In the genomic region with DNA sequence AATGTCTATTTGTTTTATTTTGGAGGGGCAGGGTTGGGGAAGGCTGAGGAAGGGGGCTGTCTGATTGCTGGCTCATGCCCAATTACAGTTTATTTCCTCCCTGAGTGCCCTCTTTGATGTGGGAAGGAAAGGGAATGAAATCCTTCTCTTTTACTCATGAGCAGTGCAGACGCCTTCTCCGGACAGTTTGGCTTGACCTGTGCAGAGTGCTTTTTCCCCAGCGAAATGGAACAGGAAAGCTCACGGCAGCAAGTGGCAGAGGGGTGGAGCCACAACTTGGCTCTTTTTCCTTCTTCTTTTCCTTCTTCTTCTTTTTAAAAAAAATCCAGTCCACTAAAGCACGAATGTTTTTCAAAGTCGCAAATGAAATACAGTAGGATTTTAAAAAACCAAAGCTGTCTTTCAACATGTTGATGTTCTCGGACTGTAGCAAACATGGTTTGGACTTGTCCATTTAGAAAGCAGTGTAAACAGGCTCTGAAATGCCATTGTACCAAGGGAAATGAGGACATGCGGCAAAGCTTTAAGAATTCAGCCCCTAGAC, we compare ENCODE assay signal across 1 cellular context.
TF ChIP-seq lines count a peak whose summit lies in the region.

No MANE protein-coding gene starts in this region.

TF ChIP-seq in SK-N-SH, 30 proteins besides CTCF, POLR2A, EP300 and RAD21 (continued from another document):
- TF ChIP-seq, protein P1, sequence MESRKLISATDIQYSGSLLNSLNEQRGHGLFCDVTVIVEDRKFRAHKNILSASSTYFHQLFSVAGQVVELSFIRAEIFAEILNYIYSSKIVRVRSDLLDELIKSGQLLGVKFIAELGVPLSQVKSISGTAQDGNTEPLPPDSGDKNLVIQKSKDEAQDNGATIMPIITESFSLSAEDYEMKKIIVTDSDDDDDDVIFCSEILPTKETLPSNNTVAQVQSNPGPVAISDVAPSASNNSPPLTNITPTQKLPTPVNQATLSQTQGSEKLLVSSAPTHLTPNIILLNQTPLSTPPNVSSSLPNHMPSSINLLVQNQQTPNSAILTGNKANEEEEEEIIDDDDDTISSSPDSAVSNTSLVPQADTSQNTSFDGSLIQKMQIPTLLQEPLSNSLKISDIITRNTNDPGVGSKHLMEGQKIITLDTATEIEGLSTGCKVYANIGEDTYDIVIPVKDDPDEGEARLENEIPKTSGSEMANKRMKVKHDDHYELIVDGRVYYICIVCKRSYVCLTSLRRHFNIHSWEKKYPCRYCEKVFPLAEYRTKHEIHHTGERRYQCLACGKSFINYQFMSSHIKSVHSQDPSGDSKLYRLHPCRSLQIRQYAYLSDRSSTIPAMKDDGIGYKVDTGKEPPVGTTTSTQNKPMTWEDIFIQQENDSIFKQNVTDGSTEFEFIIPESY (IDR thresholded peaks at IDR 0.05; ENCODE audit: borderline replicate concordance, low read depth): no peak
